ENCODE assay signal across 8 cellular contexts in genomic region chr1:8985915-8986813, GRCh38. TPM values are rescaled to one million over a fixed set of nuclear protein-coding genes. Genes with fewer than 3 reads are reported as not detected.
A peak's percentile ranks its signal among the peaks of the same experiment; 100 is the strongest.
DNase-seq lines count a peak whose midpoint lies in the region; ATAC-seq and TF ChIP-seq lines count a peak whose summit lies in the region.

No MANE protein-coding gene starts in this region.

- H3K4me3 ChIP-seq in lung, result no peak overlapping the region

- in situ Hi-C loops in GM13976 (cut with MboI; ENCODE audit: low sequenced_read_pairs, unreplicated experiment), result no loop called here

- H3K27ac ChIP-seq in caudate nucleus (ENCODE audit: low read depth, low read length) (peak overlapping the region; percentile 97), lung (ENCODE audit: low read depth in 1 of 2, low read length in 1 of 2) (peak overlapping the region; percentile 20 to 40)

- peak; percentile 68 for ATAC-seq in lung (ENCODE audit: insufficient read depth, low FRiP score)
- ATAC-seq in GM18511 (IDR thresholded peaks at IDR 0.05; ENCODE audit: unreplicated experiment), result no peak
- ATAC-seq in HG03196 (IDR thresholded peaks at IDR 0.05; ENCODE audit: unreplicated experiment), result no peak

- TF ChIP-seq CTCF in AG09319 (IDR thresholded peaks at IDR 0.05; ENCODE audit: low read depth, low read length), result no peak
- TF ChIP-seq CTCF in lung (IDR thresholded peaks at IDR 0.05; ENCODE audit: control extremely low read depth, extremely low read depth), result no peak
- TF ChIP-seq CTCF in GM13976 (IDR thresholded peaks at IDR 0.05; ENCODE audit: borderline replicate concordance, control extremely low read depth, extremely low read depth, insufficient read depth, missing control alignments), result no peak

- DNase-seq in AG09319 (ENCODE audit: extremely low read depth, low read depth) (peak; percentile 78), NCI-H1092 (lab: John Stamatoyannopoulos, UW) (peak; percentile 77), caudate nucleus (lab: John Stamatoyannopoulos, UW) (peak in 50 of 61 donors; percentile 6 to 82 (median 21)), lung (ENCODE audit: low spot score) (peak; percentile 75), GM13976 (ENCODE audit: low spot score) (no peak), activated gamma-delta T cell treated with Interleukin-2 at 50 U/mL for 16 hours (no peak)

- no peaks in the 10 kb centered on the region for H3K27me3 ChIP-seq in lung (ENCODE audit: control insufficient read depth, insufficient read depth)

- H3K9me3 ChIP-seq in lung (ENCODE audit: control insufficient read depth in 2 of 2, insufficient read depth in 1 of 2, low read length in 1 of 2), result no peaks in the 10 kb centered on the region

- 59 to 69% methylated on average over 14 of the region's 14 CpGs for WGBS in lung, 2 donors

- no peaks in the 10 kb centered on the region for H3K36me3 ChIP-seq in lung (ENCODE audit: control insufficient read depth in 2 of 2, insufficient read depth in 2 of 2, low read length in 2 of 2)

- peaks cover 0 to 6% of the 10 kb centered on the region in 2 donors for H3K4me1 ChIP-seq in lung (ENCODE audit: control insufficient read depth in 2 of 2, insufficient read depth in 2 of 2, low read length in 2 of 2)

RNA-seq across cellular contexts. Expression of gene SLC2A7, which starts 40.1 kb away (rescaled TPM):
- not detected for total RNA-seq in lung
- polyA plus RNA-seq in lung, result under 1 TPM in 1 of 2 donors, not detected in 1; 0.05 TPM

RNA-seq across cellular contexts. Expression of gene CA6, which starts 40.5 kb away (rescaled TPM):
- total RNA-seq in lung, result not detected
- under 1 TPM in 1 of 2 donors, not detected in 1; 0.03 TPM for polyA plus RNA-seq in lung

Comparison
In these comparisons a context has a peak if more than half of its experiments do, and no peak if none do; other contexts are left out.
1. DNase-seq: peak in AG09319 (single experiment), NCI-H1092 (single experiment), caudate nucleus (50 of 61) and lung (single experiment); none in GM13976 (single experiment) and activated gamma-delta T cell treated with Interleukin-2 at 50 U/mL for 16 hours (single experiment).